1 cellular context compared by ENCODE assay signal in genomic region chr17:38750044-38750311, GRCh38.
A peak's percentile ranks its signal among the peaks of the same experiment; 100 is the strongest.
TF ChIP-seq lines count a peak whose summit lies in the region.

No MANE protein-coding gene starts in this region.

TF ChIP-seq in K562, 482 proteins besides CTCF, POLR2A, EP300 and RAD21:
- no peak for TF ChIP-seq NONO (IDR thresholded peaks at IDR 0.05; ENCODE audit: low read depth in 2 of 2, low read length in 1 of 2)
- 0 out of 4 replicates have a peak, but pooled peaks of 1 of the 2 experiments have one; percentile 4 for TF ChIP-seq ARNT (IDR thresholded peaks at IDR 0.05)
- TF ChIP-seq ZBTB7A (IDR thresholded peaks at IDR 0.05; ENCODE audit: borderline replicate concordance, control insufficient read depth, low read depth, low read length): no peak
- TF ChIP-seq CHD1 (IDR thresholded peaks at IDR 0.05; ENCODE audit: low read length): peak; percentile 66
- TF ChIP-seq SIN3A (IDR thresholded peaks at IDR 0.05; ENCODE audit: borderline replicate concordance in 2 of 2, control insufficient read depth in 1 of 2, low read depth in 2 of 2, low read length in 2 of 2): 0 out of 4 replicates have a peak, but pooled peaks of 1 of the 2 experiments have one; percentile 11
- TF ChIP-seq ZNF511 (CRISPR knock-in tag; IDR thresholded peaks at IDR 0.05): no peak
- TF ChIP-seq PREB (CRISPR knock-in tag; IDR thresholded peaks at IDR 0.05): 0 out of 2 replicates have a peak, but pooled peaks have one; percentile 67
- TF ChIP-seq GABPA (tag; conservative IDR thresholded peaks at IDR 0.05; ENCODE audit: low read depth): peak; percentile 41
- TF ChIP-seq SMAD4 (CRISPR knock-in tag; conservative IDR thresholded peaks at IDR 0.05): 0 out of 2 replicates have a peak, but pooled peaks have one; percentile 1
- no peak for TF ChIP-seq ZNF175 (CRISPR knock-in tag; IDR thresholded peaks at IDR 0.05; ENCODE audit: low read depth)
- 0 out of 2 replicates have a peak, but pooled peaks have one; percentile 3 for TF ChIP-seq GABPB1 (CRISPR knock-in tag; IDR thresholded peaks at IDR 0.05)
- TF ChIP-seq HMGN3 (IDR thresholded peaks at IDR 0.05; ENCODE audit: borderline replicate concordance, extremely low read depth, insufficient read length, low read depth, low read length): peak; percentile 8
- peak; percentile 30; the same call in 1 of the 2 replicates for TF ChIP-seq EP400 (IDR thresholded peaks at IDR 0.05)
- TF ChIP-seq FOXK2 (conservative IDR thresholded peaks at IDR 0.05 in 1 of 2, IDR thresholded peaks at IDR 0.05 in 1 of 2; ENCODE audit: low read depth in 2 of 2): no peak
- TF ChIP-seq MAFF (IDR thresholded peaks at IDR 0.05; ENCODE audit: low read length): no peak
- TF ChIP-seq OTX1 (CRISPR knock-in tag; IDR thresholded peaks at IDR 0.05): 0 out of 2 replicates have a peak, but pooled peaks have one; percentile 22
